Comparison of ENCODE assay signal across 16 cellular contexts in the genomic region with DNA sequence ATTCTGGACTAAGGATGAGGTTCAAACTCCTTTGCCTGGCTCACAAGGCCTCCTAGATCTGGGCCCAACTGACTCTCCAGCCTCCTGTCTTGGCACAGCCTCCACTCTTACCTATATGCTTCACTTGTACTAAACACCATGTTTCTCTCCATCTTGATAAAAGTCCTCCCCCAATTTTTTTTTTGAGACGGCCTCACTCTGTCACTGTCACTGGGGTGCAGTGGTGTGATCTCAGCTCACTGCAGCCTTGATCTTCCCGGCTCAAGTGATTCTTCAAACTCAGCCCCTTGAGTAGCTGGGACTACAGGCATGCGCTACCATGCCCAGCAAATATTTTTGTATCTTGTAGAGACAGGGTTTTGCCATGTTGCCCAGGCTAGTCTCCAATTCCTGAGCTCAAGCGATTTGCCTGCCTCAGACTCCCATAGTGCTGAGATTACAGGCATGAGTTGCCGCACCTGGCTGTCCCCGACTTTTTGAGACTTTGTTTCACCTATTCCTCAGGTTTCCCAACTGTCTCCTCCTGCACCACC. TPM values are rescaled to one million over a fixed set of nuclear protein-coding genes. Genes with fewer than 3 reads are reported as not detected.
DNase-seq lines count a peak whose midpoint lies in the region; ATAC-seq and TF ChIP-seq lines count a peak whose summit lies in the region.
"Had no signal": no experiment of that assay in that cellular context is flagged by ENCODE, and none has a peak within 500 bp of the region (broad histone marks: within the 10 kb centered on the region; RNA-seq: fewer than 3 reads in every experiment).

No MANE protein-coding gene starts in this region.

- no TSS peak for BruUV-seq in OCI-LY7 (replicated peaks; lab: Mats Ljungman, UMichigan)

- peaks cover 6 to 7% of the 10 kb centered on the region in 2 donors for H3K36me3 Mint-ChIP-seq in activated T-cell treated with anti-CD3 and anti-CD28 coated beads, Interleukin-2, amount 50 U/mL, for 72 hours (ENCODE audit: insufficient read depth in 2 of 2)

- no peak for TF ChIP-seq CTCF in OCI-LY7 (conservative IDR thresholded peaks at IDR 0.05; ENCODE audit: low read length)
- TF ChIP-seq CTCF in esophagus muscularis mucosa (IDR thresholded peaks at IDR 0.05), result no peak

- intact Hi-C loops in OCI-LY7 (cut with micrococcal nuclease; ENCODE audit: unreplicated experiment), result no loop called here
- intact Hi-C loops in esophagus muscularis mucosa (cut with DNase I), result loop anchor here (5.0 kb wide), 1 partner anchor 119 kb away; a partner anchor contains a TSS

- no peak for TF ChIP-seq POLR2A in esophagus muscularis mucosa (IDR thresholded peaks at IDR 0.05; ENCODE audit: low read depth)

- no peaks in the 10 kb centered on the region for H3K27me3 ChIP-seq in esophagus muscularis mucosa
- H3K27me3 ChIP-seq: brain microvascular endothelial cell had no signal

- H3K9me3 Mint-ChIP-seq in activated T-cell treated with anti-CD3 and anti-CD28 coated beads, Interleukin-2, amount 50 U/mL, for 72 hours, result no peaks in the 10 kb centered on the region
- H3K9me3 Mint-ChIP-seq: effector memory CD8-positive, alpha-beta T cell had no signal

- H3K4me2 ChIP-seq in OCI-LY7 (ENCODE audit: low read length), result no peak overlapping the region

- H3K4me3 Mint-ChIP-seq in activated T-cell treated with anti-CD3 and anti-CD28 coated beads, Interleukin-2, amount 50 U/mL, for 72 hours, result peak overlapping the region; percentile 11 to 14

- peaks cover 72% of the 10 kb centered on the region for H3K4me1 Mint-ChIP-seq in activated T-cell treated with anti-CD3 and anti-CD28 coated beads, Interleukin-2, amount 50 U/mL, for 72 hours (ENCODE audit: low read depth)

- H3K27me3 Mint-ChIP-seq in activated T-cell treated with anti-CD3 and anti-CD28 coated beads, Interleukin-2, amount 50 U/mL, for 72 hours (ENCODE audit: low read depth), result no peaks in the 10 kb centered on the region
- H3K27me3 Mint-ChIP-seq: effector memory CD8-positive, alpha-beta T cell had no signal

- no peaks in the 10 kb centered on the region for H3K79me2 ChIP-seq in OCI-LY7 (ENCODE audit: insufficient read depth, low read depth, low read length)

- no peaks in the 10 kb centered on the region for H4K20me1 ChIP-seq in OCI-LY7 (ENCODE audit: insufficient read depth, low read length)

- TF ChIP-seq EP300 in esophagus muscularis mucosa (IDR thresholded peaks at IDR 0.05), result no peak

- H3K36me3 ChIP-seq in OCI-LY7 (ENCODE audit: insufficient read depth, low read length) (no peaks in the 10 kb centered on the region), esophagus muscularis mucosa (no peaks in the 10 kb centered on the region)
- H3K36me3 ChIP-seq: brain microvascular endothelial cell had no signal

- peak overlapping the region; percentile 2 for H3K27ac Mint-ChIP-seq in activated T-cell treated with anti-CD3 and anti-CD28 coated beads, Interleukin-2, amount 50 U/mL, for 72 hours

- H3K4me3 ChIP-seq in OCI-LY7 (ENCODE audit: low read depth, low read length, poor library complexity, severe bottlenecking), result no peak overlapping the region
- no peak overlapping the region for H3K4me3 ChIP-seq in esophagus muscularis mucosa

- peaks cover 36% of the 10 kb centered on the region for H3K4me1 ChIP-seq in OCI-LY7 (ENCODE audit: insufficient read depth, low read length, poor library complexity, severe bottlenecking)
- H3K4me1 ChIP-seq in esophagus muscularis mucosa, result peaks cover 38 to 72% (median 66%) of the 10 kb centered on the region in 4 donors

- no peak for ATAC-seq in activated T-cell treated with anti-CD3 and anti-CD28 coated beads, Interleukin-2, amount 50 U/mL, for 72 hours (replicated peaks in 1 of 2)
- no peak for ATAC-seq in HG03432 (IDR thresholded peaks at IDR 0.05; ENCODE audit: unreplicated experiment)
- ATAC-seq: effector memory CD8-positive, alpha-beta T cell; Panc1 had no signal

- H3K9me3 ChIP-seq in OCI-LY7 (ENCODE audit: low read length), result no peaks in the 10 kb centered on the region
- no peaks in the 10 kb centered on the region for H3K9me3 ChIP-seq in esophagus muscularis mucosa

- H2AFZ ChIP-seq in OCI-LY7 (ENCODE audit: low read length), result peak overlapping the region; percentile 52; the same call in 1 of the 2 replicates

- H3K27ac ChIP-seq in OCI-LY7 (ENCODE audit: low read depth, low read length, poor library complexity, severe bottlenecking) (no peak overlapping the region), esophagus muscularis mucosa (replicated peaks in 1 of 4) (peak overlapping the region; percentile 16 to 98 (median 57)), temporal lobe (ENCODE audit: low read depth, low read length) (peak overlapping the region; percentile 3)
- H3K27ac ChIP-seq: brain microvascular endothelial cell had no signal

- H3K9me2 ChIP-seq in OCI-LY7 (ENCODE audit: insufficient read depth, low read length), result no peaks in the 10 kb centered on the region

- no peak for DNase-seq in activated T-cell treated with anti-CD3 and anti-CD28 coated beads, Interleukin-2, amount 50 U/mL, for 72 hours
- DNase-seq in activated T-cell treated with anti-CD3 and anti-CD28 coated beads for 4 hours, result no peak
- DNase-seq in OCI-LY7 (ENCODE audit: low spot score), result no peak
- DNase-seq in esophagus muscularis mucosa (ENCODE audit: extremely low spot score), result no peak
- no peak for DNase-seq in DMS53 treated with DMSO at 0.1 percent for 48 hours (lab: John Stamatoyannopoulos, UW; ENCODE audit: unreplicated experiment)
- no peak for DNase-seq in NCI-H2227 treated with DMSO at 0.1 percent for 48 hours (lab: John Stamatoyannopoulos, UW)
- DNase-seq: brain microvascular endothelial cell; effector memory CD8-positive, alpha-beta T cell; foreskin melanocyte; H7; NCI-H345; nucleus accumbens; stimulated activated naive CD4-positive, alpha-beta T cell treated with Interleukin-2 at 50 U/mL for 16 hours had no signal

- WGBS in esophagus muscularis mucosa, result 88% methylated on average over 6 of the region's 6 CpGs

- POLR2A ChIA-PET in OCI-LY7 (lab: Charles Lee), result interaction anchor here (1.4 to 9.5 kb wide), 3 partner anchors 13 to 46 kb away, joined by 3 to 109 read pairs (median 29); no protein-coding TSS in a partner anchor

- CTCF ChIA-PET in OCI-LY7 (lab: Charles Lee; ENCODE audit: unreplicated experiment), result interaction anchor here (0.9 kb wide), 1 partner anchor 59 kb away, joined by 5 read pairs; no protein-coding TSS in a partner anchor

RNA-seq across cellular contexts. Expression of a gene that starts 39.7 kb away (rescaled TPM):
- under 1 TPM; 0.05 to 0.09 TPM for total RNA-seq in activated T-cell treated with anti-CD3 and anti-CD28 coated beads, Interleukin-2, amount 50 U/mL, for 72 hours
- not detected in 2 replicates for total RNA-seq in OCI-LY7 (2014; rRNA removed; shearing (Covaris generic))
- total RNA-seq in OCI-LY7 (2022), result not detected in 2 replicates
- total RNA-seq in esophagus muscularis mucosa, result 100 to 1,000 TPM in 2 of 4 donors, 10 to 100 TPM in 2; 70.2 to 136 (median 93.3) TPM
- 3.4 TPM for total RNA-seq in temporal lobe
- total RNA-seq: H7 had no signal

Comparison
In these comparisons a context has a peak if more than half of its experiments do, and no peak if none do; other contexts are left out.
1. RNA of a gene that starts 39.7 kb away (total RNA-seq): 70.2 to 136 TPM in esophagus muscularis mucosa; 3.4 TPM in temporal lobe (single experiment), 0.05 to 0.09 TPM in activated T-cell treated with anti-CD3 and anti-CD28 coated beads, Interleukin-2, amount 50 U/mL, for 72 hours and not detected in OCI-LY7; every median in the first group is over 10 times any median in the second.